ENCODE assay signal across 8 cellular contexts in the genomic region with DNA sequence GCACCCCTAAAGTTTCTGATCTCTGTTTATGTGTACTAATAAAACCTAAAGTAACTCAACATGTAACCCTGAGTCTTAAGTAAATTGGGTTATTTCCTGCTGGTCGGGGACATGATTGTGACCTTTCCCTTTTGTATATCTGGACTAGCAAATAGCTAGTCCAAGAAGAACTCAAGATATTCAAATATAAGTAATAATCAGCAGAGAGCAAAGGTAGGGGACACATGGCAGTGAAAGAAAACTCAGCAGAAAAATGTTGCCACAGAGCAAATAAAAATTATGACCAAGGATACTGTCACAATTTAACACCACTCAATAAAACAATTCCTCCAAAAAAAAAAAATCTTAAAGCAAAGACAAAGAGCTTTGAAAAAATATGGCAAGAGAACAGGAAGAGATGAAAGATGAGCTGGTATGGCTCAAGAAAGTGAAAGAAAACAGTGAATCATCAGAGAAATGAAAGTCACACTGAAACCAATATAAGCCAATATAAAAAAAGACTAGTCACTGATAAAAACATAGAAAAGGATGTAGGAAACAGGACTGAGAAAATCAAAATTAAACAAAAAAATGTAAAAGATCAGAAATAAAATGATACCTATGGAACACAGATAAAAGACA. TPM values are rescaled to one million over a fixed set of nuclear protein-coding genes. Genes with fewer than 3 reads are reported as not detected.
DNase-seq lines count a peak whose midpoint lies in the region; ATAC-seq lines count a peak whose summit lies in the region.

No MANE protein-coding gene starts in this region.

- no peak overlapping the region for H2BK120ac ChIP-seq in mesendoderm (ENCODE audit: low read depth, low read length)

- no peaks in the 10 kb centered on the region for H3K79me2 ChIP-seq in mesendoderm (ENCODE audit: control insufficient read depth, insufficient read depth, low read length)

- H3K27me3 ChIP-seq in skeletal muscle satellite cell (ENCODE audit: control insufficient read depth, insufficient read depth, low read length) (no peaks in the 10 kb centered on the region), mesendoderm (ENCODE audit: insufficient read depth, low read length, poor library complexity) (no peaks in the 10 kb centered on the region)

- no peak overlapping the region for H2BK15ac ChIP-seq in mesendoderm (replicated peaks; ENCODE audit: low read depth)

- no peak overlapping the region for H3K18ac ChIP-seq in mesendoderm (ENCODE audit: low read length)

- H2BK5ac ChIP-seq in mesendoderm (ENCODE audit: low read length) = no peak overlapping the region

- POLR2A ChIA-PET in activated CD8-positive, alpha-beta T cell treated with anti-CD3 and anti-CD28 coated beads, Interleukin-2, amount 10 ng/mL, durations not matched to agents 7 days and 5 days (lab: Charles Lee) = interaction anchor here (1.0 to 2.3 kb wide), 3 partner anchors 14 to 51 kb away, joined by 3 to 9 read pairs (median 4); partner anchors contain the start of gene GYG1

- CTCF ChIA-PET in activated CD8-positive, alpha-beta T cell treated with anti-CD3 and anti-CD28 coated beads, Interleukin-2, amount 10 ng/mL, durations not matched to agents 7 days and 5 days (lab: Charles Lee) = interaction anchor here (0.6 to 1.6 kb wide), 7 partner anchors 14 to 285 kb away, joined by 3 to 8 read pairs (median 3); partner anchors contain the start of gene GYG1

- H3K4me3 ChIP-seq in skeletal muscle satellite cell (ENCODE audit: low read length) (peak overlapping the region; percentile 24), mesendoderm (ENCODE audit: low read length) (no peak overlapping the region)

- DNase-seq in activated naive CD4-positive, alpha-beta T cell treated with anti-CD3 and anti-CD28 coated beads, Interleukin-2, amount 50 U/mL, for 16 hours = no peak
- no peak for DNase-seq in activated CD8-positive, alpha-beta T cell treated with anti-CD3 and anti-CD28 coated beads, Interleukin-2, amount 10 ng/mL, durations not matched to agents 7 days and 5 days
- DNase-seq in amygdala (lab: John Stamatoyannopoulos, UW) (no peak), mesendoderm (no peak), HuH-7 (ENCODE audit: low spot score) (no peak)

- no peak overlapping the region for H4K8ac ChIP-seq in mesendoderm (ENCODE audit: low read depth, low read length)

- H3K9ac ChIP-seq in skeletal muscle satellite cell (ENCODE audit: low read depth, low read length) (peak overlapping the region; percentile 58), mesendoderm (ENCODE audit: low read length) (no peak overlapping the region)

- peak overlapping the region; percentile 56 for H3K27ac Mint-ChIP-seq in activated naive CD4-positive, alpha-beta T cell treated with anti-CD3 and anti-CD28 coated beads, Interleukin-2, amount 50 U/mL, for 24 hours
- peak overlapping the region; percentile 88 for H3K27ac Mint-ChIP-seq in activated CD8-positive, alpha-beta T cell treated with anti-CD3 and anti-CD28 coated beads, Interleukin-2, amount 10 ng/mL, durations not matched to agents 7 days and 5 days

- H3K4ac ChIP-seq in mesendoderm (ENCODE audit: low read depth, low read length) = no peak overlapping the region

- H3K9me3 Mint-ChIP-seq in activated naive CD4-positive, alpha-beta T cell treated with anti-CD3 and anti-CD28 coated beads, Interleukin-2, amount 50 U/mL, for 24 hours = no peaks in the 10 kb centered on the region
- no peaks in the 10 kb centered on the region for H3K9me3 Mint-ChIP-seq in activated CD8-positive, alpha-beta T cell treated with anti-CD3 and anti-CD28 coated beads, Interleukin-2, amount 10 ng/mL, durations not matched to agents 7 days and 5 days (ENCODE audit: insufficient read depth)

- H3K36me3 ChIP-seq in skeletal muscle satellite cell (ENCODE audit: insufficient read depth, low read length) (peaks cover 22% of the 10 kb centered on the region), mesendoderm (ENCODE audit: control insufficient read depth, insufficient read depth, low read length) (peaks cover under 1% of the 10 kb centered on the region)

- H3K79me1 ChIP-seq in mesendoderm (ENCODE audit: low read length) = no peaks in the 10 kb centered on the region

- H3K4me1 Mint-ChIP-seq in activated naive CD4-positive, alpha-beta T cell treated with anti-CD3 and anti-CD28 coated beads, Interleukin-2, amount 50 U/mL, for 24 hours = peaks cover 29% of the 10 kb centered on the region
- H3K4me1 Mint-ChIP-seq in activated CD8-positive, alpha-beta T cell treated with anti-CD3 and anti-CD28 coated beads, Interleukin-2, amount 10 ng/mL, durations not matched to agents 7 days and 5 days (ENCODE audit: low read depth) = peaks cover 24% of the 10 kb centered on the region

- H3K27ac ChIP-seq in mesendoderm (ENCODE audit: low read depth, low read length) = no peak overlapping the region

- peak; percentile 81 for ATAC-seq in HG02973 (IDR thresholded peaks at IDR 0.05; ENCODE audit: unreplicated experiment)
- ATAC-seq in activated CD8-positive, alpha-beta T cell treated with anti-CD3 and anti-CD28 coated beads, Interleukin-2, amount 10 ng/mL, durations not matched to agents 7 days and 5 days = peak; percentile 77

- no peak overlapping the region for H3K23ac ChIP-seq in mesendoderm (ENCODE audit: low read length)

- WGBS in mesendoderm (ENCODE audit: extremely low coverage, insufficient coverage, low lambda C conversion rate) = no CpG with 5 or more reads among the region's 1 CpG

- H4K5ac ChIP-seq in mesendoderm (ENCODE audit: low read length) = no peak overlapping the region

- H3K9me3 ChIP-seq in skeletal muscle satellite cell (replicated peaks; ENCODE audit: low read length) = no peaks in the 10 kb centered on the region

- H3K4me1 ChIP-seq in skeletal muscle satellite cell (ENCODE audit: control insufficient read depth, insufficient read depth, low read length) (peaks cover 17% of the 10 kb centered on the region), mesendoderm (ENCODE audit: control insufficient read depth, low read depth, low read length) (no peaks in the 10 kb centered on the region)

- H3K27me3 Mint-ChIP-seq in activated naive CD4-positive, alpha-beta T cell treated with anti-CD3 and anti-CD28 coated beads, Interleukin-2, amount 50 U/mL, for 24 hours = no peaks in the 10 kb centered on the region
- H3K27me3 Mint-ChIP-seq in activated CD8-positive, alpha-beta T cell treated with anti-CD3 and anti-CD28 coated beads, Interleukin-2, amount 10 ng/mL, durations not matched to agents 7 days and 5 days (ENCODE audit: low read depth) = no peaks in the 10 kb centered on the region

- H3K4me2 ChIP-seq in skeletal muscle satellite cell (ENCODE audit: low read length) (peak overlapping the region; percentile 64), mesendoderm (ENCODE audit: low read length) (no peak overlapping the region)

- H2AK5ac ChIP-seq in mesendoderm (ENCODE audit: low read length) = no peak overlapping the region

- H3K56ac ChIP-seq in mesendoderm (ENCODE audit: low read length) = no peak overlapping the region

- peak overlapping the region; percentile 28 for H3K4me3 Mint-ChIP-seq in activated naive CD4-positive, alpha-beta T cell treated with anti-CD3 and anti-CD28 coated beads, Interleukin-2, amount 50 U/mL, for 24 hours
- H3K4me3 Mint-ChIP-seq in activated CD8-positive, alpha-beta T cell treated with anti-CD3 and anti-CD28 coated beads, Interleukin-2, amount 10 ng/mL, durations not matched to agents 7 days and 5 days = peak overlapping the region; percentile 62

- peaks cover 38% of the 10 kb centered on the region for H3K36me3 Mint-ChIP-seq in activated naive CD4-positive, alpha-beta T cell treated with anti-CD3 and anti-CD28 coated beads, Interleukin-2, amount 50 U/mL, for 24 hours
- H3K36me3 Mint-ChIP-seq in activated CD8-positive, alpha-beta T cell treated with anti-CD3 and anti-CD28 coated beads, Interleukin-2, amount 10 ng/mL, durations not matched to agents 7 days and 5 days (ENCODE audit: low read depth) = peaks cover 58% of the 10 kb centered on the region

RNA-seq across cellular contexts. Expression of gene HLTF, which starts 43.5 kb away (rescaled TPM):
- total RNA-seq in activated CD8-positive, alpha-beta T cell treated with anti-CD3 and anti-CD28 coated beads, Interleukin-2, amount 10 ng/mL, durations not matched to agents 7 days and 5 days = 10 to 100 TPM; 25.2 to 27.3 TPM
- total RNA-seq in skeletal muscle satellite cell (2012; rRNA removed) = 30.7 and 31.7 TPM in 2 replicates
- polyA plus RNA-seq in mesendoderm (2013, experiment 1 of 2) = 16.4 TPM
- polyA plus RNA-seq in mesendoderm (2013, experiment 2 of 2) = 15.8 TPM

RNA-seq across cellular contexts. Expression of gene GYG1, which starts 51.5 kb away (rescaled TPM):
- total RNA-seq in activated CD8-positive, alpha-beta T cell treated with anti-CD3 and anti-CD28 coated beads, Interleukin-2, amount 10 ng/mL, durations not matched to agents 7 days and 5 days = 10 to 100 TPM; 46.9 to 54.0 TPM
- total RNA-seq in skeletal muscle satellite cell (2012; rRNA removed) = 30.2 and 31.7 TPM in 2 replicates
- 18.7 TPM for polyA plus RNA-seq in mesendoderm (2013, experiment 1 of 2)
- polyA plus RNA-seq in mesendoderm (2013, experiment 2 of 2) = 19.1 TPM
